31 cellular contexts compared by ENCODE assay signal in the genomic region with DNA sequence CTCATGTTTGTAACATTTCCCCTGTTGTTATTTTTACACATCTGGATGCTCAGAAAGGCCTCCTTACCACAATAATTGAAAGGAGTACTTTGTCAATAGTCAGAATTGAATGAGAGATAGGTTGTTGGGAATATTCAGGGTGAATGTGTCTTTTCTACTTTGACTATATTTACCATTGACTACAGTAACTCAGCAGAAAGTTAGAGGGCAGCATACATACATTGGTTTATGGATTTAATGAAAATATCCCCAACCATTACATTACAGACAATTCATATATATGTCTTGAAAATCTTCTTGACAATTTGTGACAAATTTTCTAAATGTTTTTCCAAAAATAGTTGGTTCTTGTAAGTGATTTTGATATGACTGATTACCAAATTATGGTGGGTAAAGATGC.
DNase-seq lines count a peak whose midpoint lies in the region; ATAC-seq and TF ChIP-seq lines count a peak whose summit lies in the region.
"Had no signal": no experiment of that assay in that cellular context is flagged by ENCODE, and none has a peak within 500 bp of the region (broad histone marks: within the 10 kb centered on the region; RNA-seq: fewer than 3 reads in every experiment).

No MANE protein-coding gene starts in this region.

- H3K4me1 ChIP-seq in OCI-LY3 (ENCODE audit: low read length) (no peaks in the 10 kb centered on the region), left ventricle myocardium inferior (no peaks in the 10 kb centered on the region), right cardiac atrium (ENCODE audit: control insufficient read depth, insufficient read depth, low read length) (no peaks in the 10 kb centered on the region)
- H3K4me1 ChIP-seq: gastrocnemius medialis had no signal

- CTCF ChIA-PET in AG04450 (lab: Charles Lee) = interaction anchor here (0.6 to 1.1 kb wide), 3 partner anchors 20 to 943 kb away, joined by 4 to 10 read pairs (median 4); no protein-coding TSS in a partner anchor

- no peak for DNase-seq in AG04450 (ENCODE audit: low read depth, low spot score)
- no peak for DNase-seq in brain microvascular endothelial cell
- peak; percentile 3 for DNase-seq in foreskin melanocyte
- DNase-seq in ecto neural progenitor cell (ENCODE audit: low spot score) = no peak
- DNase-seq in hepatic stellate cell (ENCODE audit: low spot score) = no peak
- DNase-seq in left ventricle myocardium inferior = no peak
- no peak for DNase-seq in right cardiac atrium
- DNase-seq: activated CD4-positive, alpha-beta T cell treated with anti-CD3 and anti-CD28 coated beads for 4 hours; activated CD8-positive, alpha-beta memory T cell treated with anti-CD3 and anti-CD28 coated beads for 24 hours; activated naive CD4-positive, alpha-beta T cell treated with anti-CD3 and anti-CD28 coated beads, Interleukin-2, amount 50 U/mL, for 16 hours; activated T-cell treated with anti-CD3 and anti-CD28 coated beads for 4 hours; CD8-positive, alpha-beta T cell; cortex of kidney; DMS 273 treated with DMSO at 0.1 percent for 48 hours; effector memory CD8-positive, alpha-beta T cell; gastrocnemius medialis; H7; KG1; MG63; naive thymus-derived CD8-positive, alpha-beta T cell; NCI-H1105; NCI-H1930; NCI-H524; nucleus accumbens; SHP77 treated with DMSO at 0.1 percent for 48 hours; substantia nigra; SW 1271; trophoblast cell had no signal

- H4K20me1 ChIP-seq in OCI-LY3 (ENCODE audit: insufficient read depth, low read length) = no peaks in the 10 kb centered on the region

- H3K27ac ChIP-seq in AG04450 (ENCODE audit: low read depth, low read length) = no peak overlapping the region
- no peak overlapping the region for H3K27ac ChIP-seq in OCI-LY3 (ENCODE audit: low read length)
- H3K27ac ChIP-seq in brain microvascular endothelial cell = no peak overlapping the region
- no peak overlapping the region for H3K27ac ChIP-seq in left ventricle myocardium inferior (replicated peaks)
- H3K27ac ChIP-seq in right cardiac atrium (ENCODE audit: low read length) = no peak overlapping the region
- H3K27ac ChIP-seq: gastrocnemius medialis had no signal

- no peaks in the 10 kb centered on the region for H3K79me2 ChIP-seq in OCI-LY3 (ENCODE audit: low read length)

- H3K9me3 ChIP-seq in AG04450 (ENCODE audit: control insufficient read depth, insufficient read depth, low read length) = no peaks in the 10 kb centered on the region
- H3K9me3 ChIP-seq in OCI-LY3 (ENCODE audit: insufficient read depth, low read length) = no peaks in the 10 kb centered on the region
- no peaks in the 10 kb centered on the region for H3K9me3 ChIP-seq in left ventricle myocardium inferior (replicated peaks)
- no peaks in the 10 kb centered on the region for H3K9me3 ChIP-seq in right cardiac atrium (ENCODE audit: control insufficient read depth, low read length)
- H3K9me3 ChIP-seq: gastrocnemius medialis, MG63 had no signal

- no peaks in the 10 kb centered on the region for H3K27me3 ChIP-seq in AG04450 (ENCODE audit: control insufficient read depth, insufficient read depth, low read length)
- no peaks in the 10 kb centered on the region for H3K27me3 ChIP-seq in OCI-LY3 (ENCODE audit: low read depth, low read length)
- H3K27me3 ChIP-seq in brain microvascular endothelial cell (replicated peaks) = no peaks in the 10 kb centered on the region
- no peaks in the 10 kb centered on the region for H3K27me3 ChIP-seq in left ventricle myocardium inferior (ENCODE audit: low read depth)
- H3K27me3 ChIP-seq in right cardiac atrium (ENCODE audit: control insufficient read depth, insufficient read depth) = no peaks in the 10 kb centered on the region
- H3K27me3 ChIP-seq: gastrocnemius medialis, MG63 had no signal

- in situ Hi-C loops in brain microvascular endothelial cell (cut with HindIII; ENCODE audit: low pct_ligation_motif_present, low sequenced_read_pairs) = no loop called here

- ATAC-seq in right cardiac atrium = no peak
- ATAC-seq: CD8-positive, alpha-beta T cell; effector memory CD8-positive, alpha-beta T cell; esophagus mucosa; gastrocnemius medialis; naive thymus-derived CD8-positive, alpha-beta T cell; stimulated activated memory B cell treated with anti-CD40 and anti-IgM and Interleukin-4, amounts not matched to agents 10 μg/mL and 1 μg/mL and 100 μg/mL, for 72 hours had no signal

- H3K4me3 ChIP-seq in AG04450 (ENCODE audit: low read depth, low read length) = no peak overlapping the region
- H3K4me3 ChIP-seq in OCI-LY3 (ENCODE audit: low read length) = no peak overlapping the region
- no peak overlapping the region for H3K4me3 ChIP-seq in brain microvascular endothelial cell (ENCODE audit: low read depth, low read length)
- H3K4me3 ChIP-seq in left ventricle myocardium inferior = no peak overlapping the region
- no peak overlapping the region for H3K4me3 ChIP-seq in right cardiac atrium (ENCODE audit: low read length)
- H3K4me3 ChIP-seq: gastrocnemius medialis, MG63 had no signal

- H3K36me3 ChIP-seq in OCI-LY3 (replicated peaks; ENCODE audit: low read depth, low read length) = no peaks in the 10 kb centered on the region
- H3K36me3 ChIP-seq in brain microvascular endothelial cell (replicated peaks) = no peaks in the 10 kb centered on the region
- H3K36me3 ChIP-seq in left ventricle myocardium inferior = no peaks in the 10 kb centered on the region
- H3K36me3 ChIP-seq: gastrocnemius medialis, MG63 had no signal

- H3K9ac ChIP-seq in OCI-LY3 (ENCODE audit: low read length) = no peak overlapping the region

- intact Hi-C loops in left ventricle myocardium inferior (cut with micrococcal nuclease) (no loop called here), right cardiac atrium (cut with DNase I) (no loop called here)

- POLR2A ChIA-PET in AG04450 (lab: Yijun Ruan, JAX) = no interaction called here

- 0 out of 2 replicates have a peak overlapping the region, but pooled peaks have one; percentile 24 for H2AFZ ChIP-seq in OCI-LY3 (ENCODE audit: low read depth, low read length)

- TF ChIP-seq CTCF in AG04450 (IDR thresholded peaks at IDR 0.05; ENCODE audit: low read depth, low read length) (peak; percentile 38), OCI-LY3 (IDR thresholded peaks at IDR 0.05; ENCODE audit: low read depth, low read length) (peak; percentile 45), brain microvascular endothelial cell (IDR thresholded peaks at IDR 0.05; ENCODE audit: low read depth, low read length, missing control alignments) (peak; percentile 27), left ventricle myocardium inferior (IDR thresholded peaks at IDR 0.05; ENCODE audit: borderline replicate concordance) (no peak)

- no peak overlapping the region for H3K4me2 ChIP-seq in OCI-LY3 (ENCODE audit: low read length)
